Comparison of ENCODE assay signal across 28 cellular contexts in genomic region chr7:26726051-26726450, GRCh38.
"Had no signal": no experiment of that assay in that cellular context is flagged by ENCODE, and none has a peak within 500 bp of the region (broad histone marks: within the 10 kb centered on the region; RNA-seq: fewer than 3 reads in every experiment).

No MANE protein-coding gene starts in this region.

- H3K27me3 Mint-ChIP-seq: stimulated activated memory B cell treated with anti-CD40 and anti-IgM and Interleukin-4, amounts not matched to agents 10 μg/mL and 1 μg/mL and 100 μg/mL, for 72 hours; stimulated activated naive B cell treated with anti-CD40 and anti-IgM and Interleukin-4, amounts not matched to agents 10 μg/mL and 1 μg/mL and 100 μg/mL, for 72 hours; stimulated activated naive CD8-positive, alpha-beta T cell treated with anti-CD3 and anti-CD28 coated beads, Interleukin-15, amount 100 ng/mL, for 72 hours; type B pancreatic cell had no signal

- H3K27ac ChIP-seq: stomach, suprapubic skin, testis, thoracic aorta, thyroid gland, tibial artery, tibial nerve, transverse colon, upper lobe of left lung, upper lobe of right lung, uterus, vagina had no signal

- H3K36me3 ChIP-seq: stomach, suprapubic skin, thoracic aorta, thyroid gland, tibial nerve, transverse colon, upper lobe of right lung, uterus, vagina had no signal

- H3K4me3 Mint-ChIP-seq: stimulated activated effector memory CD8-positive, alpha-beta T cell treated with anti-CD3 and anti-CD28 coated beads, Interleukin-12 subunit alpha, Interleukin-12 subunit beta, amount 100 ng/mL, for 72 hours; stimulated activated memory B cell treated with anti-CD40 and anti-IgM and Interleukin-4, amounts not matched to agents 10 μg/mL and 1 μg/mL and 100 μg/mL, for 72 hours; stimulated activated naive B cell treated with anti-CD40 and anti-IgM and Interleukin-4, amounts not matched to agents 10 μg/mL and 1 μg/mL and 100 μg/mL, for 72 hours; stimulated activated naive CD8-positive, alpha-beta T cell treated with anti-CD3 and anti-CD28 coated beads, Interleukin-15, amount 100 ng/mL, for 72 hours; stimulated activated naive CD8-positive, alpha-beta T cell treated with anti-CD3 and anti-CD28 coated beads, Interleukin-15, Interleukin-2, amounts not matched to agents 100 ng/mL and 50 ng/mL, for 24 hours; type B pancreatic cell had no signal

- H3K9me3 Mint-ChIP-seq: stimulated activated effector memory CD8-positive, alpha-beta T cell treated with anti-CD3 and anti-CD28 coated beads, Interleukin-12 subunit alpha, Interleukin-12 subunit beta, amount 100 ng/mL, for 72 hours; stimulated activated naive CD8-positive, alpha-beta T cell treated with anti-CD3 and anti-CD28 coated beads, Interleukin-15, amount 100 ng/mL, for 72 hours; stimulated activated naive CD8-positive, alpha-beta T cell treated with anti-CD3 and anti-CD28 coated beads, Interleukin-15, Interleukin-2, amounts not matched to agents 100 ng/mL and 50 ng/mL, for 24 hours; type B pancreatic cell had no signal

- H3K27me3 ChIP-seq: stomach, suprapubic skin, testis, thyroid gland, tibial artery, tibial nerve, transverse colon, upper lobe of left lung, upper lobe of right lung, uterus, vagina had no signal

- H3K4me3 ChIP-seq: stomach, suprapubic skin, testis, thoracic aorta, thyroid gland, tibial artery, tibial nerve, transverse colon, upper lobe of left lung, upper lobe of right lung, uterus, vagina had no signal

- H3K27ac Mint-ChIP-seq: stimulated activated effector memory CD8-positive, alpha-beta T cell treated with anti-CD3 and anti-CD28 coated beads, Interleukin-12 subunit alpha, Interleukin-12 subunit beta, amount 100 ng/mL, for 72 hours; stimulated activated memory B cell treated with anti-CD40 and anti-IgM and Interleukin-4, amounts not matched to agents 10 μg/mL and 1 μg/mL and 100 μg/mL, for 72 hours; stimulated activated naive B cell treated with anti-CD40 and anti-IgM and Interleukin-4, amounts not matched to agents 10 μg/mL and 1 μg/mL and 100 μg/mL, for 72 hours; stimulated activated naive CD8-positive, alpha-beta T cell treated with anti-CD3 and anti-CD28 coated beads, Interleukin-15, amount 100 ng/mL, for 72 hours; stimulated activated naive CD8-positive, alpha-beta T cell treated with anti-CD3 and anti-CD28 coated beads, Interleukin-15, Interleukin-2, amounts not matched to agents 100 ng/mL and 50 ng/mL, for 24 hours; type B pancreatic cell had no signal

- DNase-seq: stimulated activated CD4-positive, alpha-beta T cell treated with anti-CD3 and anti-CD28 coated beads, Interleukin-2, amount 100 ng/mL, for 48 hours; stimulated activated CD4-positive, alpha-beta T cell treated with anti-CD3 and anti-CD28 coated beads, Interleukin-4, amount 100 ng/mL, for 1 hour; stimulated activated CD4-positive, alpha-beta T cell treated with anti-CD3 and anti-CD28 coated beads, Interleukin-4, amount 100 ng/mL, for 24 hours; stimulated activated CD4-positive, alpha-beta T cell treated with anti-CD3 and anti-CD28 coated beads, Interleukin-4, amount 100 ng/mL, for 4 hours; stimulated activated CD8-positive, alpha-beta memory T cell treated with anti-CD3 and anti-CD28 coated beads, Interleukin-4, amount 100 ng/mL, for 48 hours; stimulated activated naive B cell treated with anti-CD40 and anti-IgM and Interleukin-4, amounts not matched to agents 10 μg/mL and 1 μg/mL and 100 μg/mL, for 72 hours; stimulated activated naive CD4-positive, alpha-beta T cell; stimulated activated naive CD4-positive, alpha-beta T cell treated with Interleukin-2 at 50 U/mL for 16 hours; stimulated activated naive CD8-positive, alpha-beta T cell treated with anti-CD3 and anti-CD28 coated beads, Interleukin-15, amount 100 ng/mL, for 72 hours; stimulated activated naive CD8-positive, alpha-beta T cell treated with anti-CD3 and anti-CD28 coated beads, Interleukin-15, Interleukin-2, amounts not matched to agents 100 U/mL and 50 U/mL, for 24 hours; stomach; substantia nigra; testis; thyroid gland; tibial artery; transverse colon; trophoblast cell; upper lobe of left lung; upper lobe of right lung; uterus had no signal

- H3K4me1 Mint-ChIP-seq: stimulated activated effector memory CD8-positive, alpha-beta T cell treated with anti-CD3 and anti-CD28 coated beads, Interleukin-12 subunit alpha, Interleukin-12 subunit beta, amount 100 ng/mL, for 72 hours; stimulated activated naive CD8-positive, alpha-beta T cell treated with anti-CD3 and anti-CD28 coated beads, Interleukin-15, amount 100 ng/mL, for 72 hours had no signal

- H3K9me3 ChIP-seq: stomach, suprapubic skin, testis, thoracic aorta, thyroid gland, tibial artery, tibial nerve, transverse colon, upper lobe of left lung, upper lobe of right lung, uterus, vagina had no signal
